Comparison of ENCODE assay signal across 17 cellular contexts in genomic region chr12:112977139-112977538, GRCh38. TPM values are rescaled to one million over a fixed set of nuclear protein-coding genes. Genes with fewer than 3 reads are reported as not detected.
DNase-seq lines count a peak whose midpoint lies in the region; ATAC-seq and TF ChIP-seq lines count a peak whose summit lies in the region.
"Had no signal": no experiment of that assay in that cellular context is flagged by ENCODE, and none has a peak within 500 bp of the region (broad histone marks: within the 10 kb centered on the region; RNA-seq: fewer than 3 reads in every experiment).

No MANE protein-coding gene starts in this region.

- H3K9me3 Mint-ChIP-seq in CD4-positive, CD25-positive, alpha-beta regulatory T cell = peaks cover 0 to 5% (median 2%) of the 10 kb centered on the region in 7 donors
- H3K9me3 Mint-ChIP-seq in activated naive CD4-positive, alpha-beta T cell treated with anti-CD3 and anti-CD28 coated beads, Interleukin-2, amount 50 U/mL, for 72 hours = peaks cover 0 to 12% of the 10 kb centered on the region in 2 donors
- peaks cover 0 to 7% (median 4%) of the 10 kb centered on the region in 7 donors for H3K9me3 Mint-ChIP-seq in naive B cell

- H3K36me3 ChIP-seq in CD4-positive, CD25-positive, alpha-beta regulatory T cell (ENCODE audit: control insufficient read depth, insufficient read depth, low read length) = no peaks in the 10 kb centered on the region
- H3K36me3 ChIP-seq in transverse colon = no peaks in the 10 kb centered on the region
- H3K36me3 ChIP-seq: thyroid gland had no signal

- no peak for ATAC-seq in CD4-positive, CD25-positive, alpha-beta regulatory T cell (ENCODE audit: low read depth in 2 of 2)
- ATAC-seq in activated naive CD4-positive, alpha-beta T cell treated with anti-CD3 and anti-CD28 coated beads, Interleukin-2, amount 50 U/mL, for 72 hours = no peak
- no peak for ATAC-seq in naive B cell (ENCODE audit: low read depth in 2 of 2)
- no peak for ATAC-seq in GM18502 (IDR thresholded peaks at IDR 0.05; ENCODE audit: poor library complexity, unreplicated experiment)
- ATAC-seq: psoas muscle had no signal

- in situ Hi-C loops in transverse colon (cut with MboI; ENCODE audit: low pct_ligation_motif_present in 1 of 4, low pct_unique_long_range_greater_than_20kb in 1 of 4, low sequenced_read_pairs in 3 of 4) = no loop called here

- H3K4me1 ChIP-seq in CD4-positive, CD25-positive, alpha-beta regulatory T cell (ENCODE audit: control insufficient read depth, insufficient read depth, low read length, poor library complexity, severe bottlenecking) = peaks cover 29% of the 10 kb centered on the region
- H3K4me1 ChIP-seq in transverse colon = peaks cover 0 to 21% (median 3%) of the 10 kb centered on the region in 4 donors
- H3K4me1 ChIP-seq: psoas muscle had no signal

- H3K4me3 ChIP-seq in CD4-positive, CD25-positive, alpha-beta regulatory T cell (ENCODE audit: low read depth, low read length) = peak overlapping the region; percentile 99
- H3K4me3 ChIP-seq in GM12865 (ENCODE audit: low read depth, low read length) = peak overlapping the region; percentile 85
- no peak overlapping the region for H3K4me3 ChIP-seq in transverse colon

- TF ChIP-seq EP300 in transverse colon (IDR thresholded peaks at IDR 0.05; ENCODE audit: low read depth) = no peak

- H3K4me3 Mint-ChIP-seq in CD4-positive, CD25-positive, alpha-beta regulatory T cell = peak overlapping the region in 2 of 4 donors; percentile 99
- H3K4me3 Mint-ChIP-seq in naive B cell = peak overlapping the region in 5 of 8 donors; percentile 37 to 100 (median 99)

- H3K27me3 Mint-ChIP-seq in CD4-positive, CD25-positive, alpha-beta regulatory T cell = no peaks in the 10 kb centered on the region
- no peaks in the 10 kb centered on the region for H3K27me3 Mint-ChIP-seq in naive B cell

- H3K4me1 Mint-ChIP-seq in CD4-positive, CD25-positive, alpha-beta regulatory T cell = peaks cover 18 to 50% (median 29%) of the 10 kb centered on the region in 4 donors
- H3K4me1 Mint-ChIP-seq in naive B cell = peaks cover 49 to 55% (median 50%) of the 10 kb centered on the region in 3 donors

- no peak for TF ChIP-seq POLR2A in transverse colon (IDR thresholded peaks at IDR 0.05)

- no peaks in the 10 kb centered on the region for H3K9me3 ChIP-seq in CD4-positive, CD25-positive, alpha-beta regulatory T cell (ENCODE audit: control insufficient read depth in 2 of 2, low read length in 2 of 2)
- H3K9me3 ChIP-seq in transverse colon = no peaks in the 10 kb centered on the region
- H3K9me3 ChIP-seq: thyroid gland had no signal

- peaks cover 11% of the 10 kb centered on the region for H3K36me3 Mint-ChIP-seq in CD4-positive, CD25-positive, alpha-beta regulatory T cell
- peaks cover 32 to 39% of the 10 kb centered on the region in 2 donors for H3K36me3 Mint-ChIP-seq in activated naive CD4-positive, alpha-beta T cell treated with anti-CD3 and anti-CD28 coated beads, Interleukin-2, amount 50 U/mL, for 72 hours
- H3K36me3 Mint-ChIP-seq in naive B cell = peaks cover 5 to 6% of the 10 kb centered on the region in 2 donors

- TF ChIP-seq CTCF in GM12865 (IDR thresholded peaks at IDR 0.05; ENCODE audit: insufficient read depth, low read depth, low read length, missing control alignments) = no peak
- no peak for TF ChIP-seq CTCF in transverse colon (IDR thresholded peaks at IDR 0.05)

- peak overlapping the region; percentile 92 for H3K27ac ChIP-seq in CD4-positive, CD25-positive, alpha-beta regulatory T cell (ENCODE audit: insufficient read depth, low read length, poor library complexity, severe bottlenecking)
- peak overlapping the region in 2 of 4 donors; percentile 79 to 89 for H3K27ac ChIP-seq in transverse colon

- 82% methylated on average over 3 of the region's 3 CpGs; no CpG with 5 or more reads in 1 of the 2 donors for WGBS in transverse colon (ENCODE audit: low coverage in 1 of 2), 2 donors

- no peak for DNase-seq in CD4-positive, CD25-positive, alpha-beta regulatory T cell
- DNase-seq in GM12865 (ENCODE audit: low read depth) (no peak), naive B cell (no peak), transverse colon (no peak)
- DNase-seq in activated naive CD4-positive, alpha-beta T cell treated with anti-CD3 and anti-CD28 coated beads, Interleukin-2, amount 50 U/mL, for 72 hours (ENCODE audit: low spot score in 2 of 2) = no peak
- DNase-seq in activated effector memory CD4-positive, alpha-beta T cell treated with Interleukin-2 at 50 U/mL for 16 hours = no peak
- DNase-seq: activated CD8-positive, alpha-beta memory T cell treated with anti-CD3 and anti-CD28 coated beads for 24 hours; amygdala; COR-L47; GDM1; hippocampal formation; NCI-H1092; psoas muscle; Right ventricle myocardium superior; T-helper 9 cell; thyroid gland had no signal

- no peaks in the 10 kb centered on the region for H3K27me3 ChIP-seq in CD4-positive, CD25-positive, alpha-beta regulatory T cell (ENCODE audit: control insufficient read depth, insufficient read depth, low read length)
- no peaks in the 10 kb centered on the region for H3K27me3 ChIP-seq in transverse colon
- H3K27me3 ChIP-seq: thyroid gland had no signal

- peak overlapping the region; percentile 99 for H3K27ac Mint-ChIP-seq in CD4-positive, CD25-positive, alpha-beta regulatory T cell
- H3K27ac Mint-ChIP-seq in activated naive CD4-positive, alpha-beta T cell treated with anti-CD3 and anti-CD28 coated beads, Interleukin-2, amount 50 U/mL, for 72 hours = peak overlapping the region; percentile 53 to 99
- peak overlapping the region in 5 of 6 donors; percentile 97 to 99 (median 98) for H3K27ac Mint-ChIP-seq in naive B cell

- intact Hi-C loops in transverse colon (cut with DNase I; ENCODE audit: low total_unique reads) = no loop called here

RNA-seq across cellular contexts. Expression of gene OAS2, which starts 1.2 kb away (rescaled TPM):
- total RNA-seq in CD4-positive, CD25-positive, alpha-beta regulatory T cell = 82.2 TPM
- polyA plus RNA-seq in CD4-positive, CD25-positive, alpha-beta regulatory T cell = 10 to 100 TPM; 58.2 to 82.2 (median 73.4) TPM
- 100 to 1,000 TPM in 1 of 2 donors, 10 to 100 TPM in 1; 56.6 to 199 TPM for total RNA-seq in activated naive CD4-positive, alpha-beta T cell treated with anti-CD3 and anti-CD28 coated beads, Interleukin-2, amount 50 U/mL, for 72 hours
- 10 to 100 TPM; 15.4 to 56.4 (median 37.2) TPM for polyA plus RNA-seq in naive B cell (ENCODE audit: low read depth in 6 of 6)
- total RNA-seq in transverse colon = 1 to 10 TPM; 2.0 to 5.1 (median 3.5) TPM

RNA-seq across cellular contexts. Expression of gene OAS3, which starts 38.9 kb away (rescaled TPM):
- total RNA-seq in CD4-positive, CD25-positive, alpha-beta regulatory T cell = 36.5 TPM
- polyA plus RNA-seq in CD4-positive, CD25-positive, alpha-beta regulatory T cell = 10 to 100 TPM; 12.2 to 17.7 (median 14.5) TPM
- total RNA-seq in activated naive CD4-positive, alpha-beta T cell treated with anti-CD3 and anti-CD28 coated beads, Interleukin-2, amount 50 U/mL, for 72 hours = 10 to 100 TPM; 21.8 to 76.6 TPM
- polyA plus RNA-seq in naive B cell (ENCODE audit: low read depth in 6 of 6) = 1 to 10 TPM; 2.9 to 8.6 (median 6.9) TPM
- 10 to 100 TPM in 3 of 4 donors, 1 to 10 TPM in 1; 6.2 to 17.6 (median 12.4) TPM for total RNA-seq in transverse colon

Comparison
In these comparisons a context has a peak if more than half of its experiments do, and no peak if none do; other contexts are left out.
1. H3K4me3 ChIP-seq: peak in CD4-positive, CD25-positive, alpha-beta regulatory T cell (single experiment) and GM12865 (single experiment); none in transverse colon (0 of 4).
2. RNA of gene OAS2, which starts 1.2 kb away (total RNA-seq): 56.6 to 199 TPM in activated naive CD4-positive, alpha-beta T cell treated with anti-CD3 and anti-CD28 coated beads, Interleukin-2, amount 50 U/mL, for 72 hours and 82.2 TPM in CD4-positive, CD25-positive, alpha-beta regulatory T cell (single experiment); 2.0 to 5.1 TPM in transverse colon; every median in the first group is over 4 times any median in the second.
3. Peak in every context shown above with its lines, with median percentiles within 50 percentile points of each other: H3K27ac Mint-ChIP-seq.